10 cellular contexts compared by ENCODE assay signal in the genomic region with DNA sequence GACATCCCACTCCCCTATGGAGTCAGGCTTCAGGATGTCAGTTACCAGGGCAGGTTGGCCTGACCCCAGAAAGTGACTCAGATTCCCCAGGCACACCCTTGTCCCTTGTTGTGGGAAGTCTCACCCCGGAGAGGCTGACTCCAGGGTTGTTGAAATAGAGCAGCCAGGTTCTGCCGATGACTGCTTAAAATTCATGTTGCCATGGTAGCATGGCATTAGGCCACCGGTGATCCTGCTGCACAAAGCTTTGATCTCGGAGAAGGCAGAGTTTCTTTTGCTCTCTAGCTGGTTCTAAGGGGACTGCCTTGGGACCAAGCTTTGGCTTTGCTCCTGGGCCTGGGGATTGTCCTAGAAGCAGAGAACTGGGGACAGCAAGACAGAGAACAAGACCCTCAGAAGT.
DNase-seq lines count a peak whose midpoint lies in the region; TF ChIP-seq lines count a peak whose summit lies in the region.
"Had no signal": no experiment of that assay in that cellular context is flagged by ENCODE, and none has a peak within 500 bp of the region (broad histone marks: within the 10 kb centered on the region; RNA-seq: fewer than 3 reads in every experiment).

No MANE protein-coding gene starts in this region.

- no peaks in the 10 kb centered on the region for H3K4me1 ChIP-seq in OCI-LY7 (ENCODE audit: insufficient read depth, low read length, poor library complexity, severe bottlenecking)
- H3K4me1 ChIP-seq: A549 had no signal

- H3K9me2 ChIP-seq in OCI-LY7 (ENCODE audit: insufficient read depth, low read length) = no peaks in the 10 kb centered on the region

- TF ChIP-seq CTCF in epithelial cell of proximal tubule (conservative IDR thresholded peaks at IDR 0.05; ENCODE audit: low read depth, low read length) = no peak
- no peak for TF ChIP-seq CTCF in OCI-LY7 (conservative IDR thresholded peaks at IDR 0.05; ENCODE audit: low read length)

- no peak overlapping the region for H2AFZ ChIP-seq in OCI-LY7 (ENCODE audit: low read length)

- DNase-seq in NCI-H1436 (lab: John Stamatoyannopoulos, UW) = peak; percentile 46
- no peak for DNase-seq in NCI-H1436 treated with DMSO at 0.1 percent for 48 hours (lab: John Stamatoyannopoulos, UW)
- peak; percentile 60 for DNase-seq in NCI-H69 (lab: John Stamatoyannopoulos, UW)
- DNase-seq in epithelial cell of proximal tubule (ENCODE audit: low read depth) = peak; percentile 7
- peak in 8 of 10 donors; percentile 19 to 87 (median 39) for DNase-seq in posterior cingulate gyrus
- no peak for DNase-seq in OCI-LY7 (ENCODE audit: low spot score)
- DNase-seq in activated T-cell treated with anti-CD3 and anti-CD28 coated beads, Interleukin-2, amount 50 U/mL, for 24 hours = no peak
- no peak for DNase-seq in effector CD8-positive, alpha-beta T cell (lab: John Stamatoyannopoulos, UW)
- DNase-seq: NCI-H446 treated with DMSO at 0.1 percent for 48 hours had no signal

- CTCF ChIA-PET in OCI-LY7 (lab: Charles Lee; ENCODE audit: unreplicated experiment) = no interaction called here

- peaks cover 10% of the 10 kb centered on the region for H3K4me1 Mint-ChIP-seq in activated T-cell treated with anti-CD3 and anti-CD28 coated beads, Interleukin-2, amount 50 U/mL, for 24 hours (ENCODE audit: low read depth)

- H3K4me2 ChIP-seq in OCI-LY7 (ENCODE audit: low read length) = no peak overlapping the region
- H3K4me2 ChIP-seq: A549 had no signal

- no peaks in the 10 kb centered on the region for H3K36me3 Mint-ChIP-seq in activated T-cell treated with anti-CD3 and anti-CD28 coated beads, Interleukin-2, amount 50 U/mL, for 24 hours (ENCODE audit: low read depth)

- no peak overlapping the region for H3K4me3 ChIP-seq in epithelial cell of proximal tubule (ENCODE audit: low read depth, low read length)
- H3K4me3 ChIP-seq in OCI-LY7 (ENCODE audit: low read depth, low read length, poor library complexity, severe bottlenecking) = no peak overlapping the region
- H3K4me3 ChIP-seq: A549 had no signal

- no peaks in the 10 kb centered on the region for H3K9me3 Mint-ChIP-seq in activated T-cell treated with anti-CD3 and anti-CD28 coated beads, Interleukin-2, amount 50 U/mL, for 24 hours

- H3K79me2 ChIP-seq in OCI-LY7 (ENCODE audit: insufficient read depth, low read depth, low read length) = no peaks in the 10 kb centered on the region

- BruUV-seq in OCI-LY7 (replicated peaks; lab: Mats Ljungman, UMichigan) = no TSS peak

- peaks cover 18% of the 10 kb centered on the region for H3K27me3 Mint-ChIP-seq in activated T-cell treated with anti-CD3 and anti-CD28 coated beads, Interleukin-2, amount 50 U/mL, for 24 hours

- no peaks in the 10 kb centered on the region for H4K20me1 ChIP-seq in OCI-LY7 (ENCODE audit: insufficient read depth, low read length)

- intact Hi-C loops in posterior cingulate gyrus (cut with DNase I) = no loop called here
- intact Hi-C loops in OCI-LY7 (cut with micrococcal nuclease; ENCODE audit: unreplicated experiment) = no loop called here

- no peaks in the 10 kb centered on the region for H3K36me3 ChIP-seq in OCI-LY7 (ENCODE audit: insufficient read depth, low read length)

- no peaks in the 10 kb centered on the region for H3K9me3 ChIP-seq in OCI-LY7 (ENCODE audit: low read length)
- H3K9me3 ChIP-seq: A549 had no signal

- no peak overlapping the region for H3K27ac ChIP-seq in OCI-LY7 (ENCODE audit: low read depth, low read length, poor library complexity, severe bottlenecking)
- H3K27ac ChIP-seq: A549 had no signal

- POLR2A ChIA-PET in OCI-LY7 (lab: Charles Lee) = no interaction called here

- H3K27ac Mint-ChIP-seq in activated T-cell treated with anti-CD3 and anti-CD28 coated beads, Interleukin-2, amount 50 U/mL, for 24 hours = no peak overlapping the region

- H3K4me3 Mint-ChIP-seq in activated T-cell treated with anti-CD3 and anti-CD28 coated beads, Interleukin-2, amount 50 U/mL, for 24 hours = no peak overlapping the region

Comparison
In these comparisons a context has a peak if more than half of its experiments do, and no peak if none do; other contexts are left out.
1. DNase-seq: peak in NCI-H1436 (single experiment), NCI-H69 (single experiment), epithelial cell of proximal tubule (single experiment) and posterior cingulate gyrus (8 of 10); none in NCI-H1436 treated with DMSO at 0.1 percent for 48 hours (single experiment), OCI-LY7 (single experiment), activated T-cell treated with anti-CD3 and anti-CD28 coated beads, Interleukin-2, amount 50 U/mL, for 24 hours (single experiment) and effector CD8-positive, alpha-beta T cell (single experiment).